8 cellular contexts compared by ENCODE assay signal in genomic region chr14:73566431-73566830, GRCh38. TPM values are rescaled to one million over a fixed set of nuclear protein-coding genes. Genes with fewer than 3 reads are reported as not detected.
"Had no signal": no experiment of that assay in that cellular context is flagged by ENCODE, and none has a peak within 500 bp of the region (broad histone marks: within the 10 kb centered on the region; RNA-seq: fewer than 3 reads in every experiment).

No MANE protein-coding gene starts in this region.

RNA-seq across cellular contexts. Expression of gene HEATR4, which starts 7.7 kb away (rescaled TPM):
- total RNA-seq: LHCN-M2, NCI-H460, Right ventricle myocardium inferior, RPMI7951, SJCRH30 had no signal

RNA-seq across cellular contexts. Expression of gene ACOT4, which starts 25.2 kb away (rescaled TPM):
- total RNA-seq: MCF 10A, SJCRH30 had no signal

RNA-seq across cellular contexts. Expression of gene ACOT6, which starts 45.9 kb away (rescaled TPM):
- total RNA-seq: LHCN-M2, MCF 10A, NCI-H460, PC-9, Peyer's patch, Right ventricle myocardium inferior, RPMI7951, SJCRH30 had no signal
